Comparison of ENCODE assay signal across 10 cellular contexts in genomic region chr6:40753048-40753447, GRCh38.
"Had no signal": no experiment of that assay in that cellular context is flagged by ENCODE, and none has a peak within 500 bp of the region (broad histone marks: within the 10 kb centered on the region; RNA-seq: fewer than 3 reads in every experiment).

No MANE protein-coding gene starts in this region.

- ATAC-seq: GM23338, HCT116 had no signal

- DNase-seq: GOT3, H7, H9, HCEC 1CT, HFFc6 had no signal

- H3K4me3 ChIP-seq: GM23248, GM23338, HAP-1 had no signal

- H3K9me3 ChIP-seq: HAP-1 had no signal

- H3K4me2 ChIP-seq: GM23338 had no signal

- H3K27ac ChIP-seq: GM23248 had no signal

- H3K4me1 ChIP-seq: HAP-1 had no signal

- H3K36me3 ChIP-seq: HAP-1 had no signal

- FAIRE-seq: H54 had no signal

- H2AFZ ChIP-seq: GM23248, GM23338 had no signal

- H3K9ac ChIP-seq: GM23248 had no signal
